13 cellular contexts compared by ENCODE assay signal in genomic region chr1:234907585-234908457, GRCh38.
DNase-seq lines count a peak whose midpoint lies in the region; ATAC-seq, FAIRE-seq and TF ChIP-seq lines count a peak whose summit lies in the region.
"Had no signal": no experiment of that assay in that cellular context is flagged by ENCODE, and none has a peak within 500 bp of the region (broad histone marks: within the 10 kb centered on the region; RNA-seq: fewer than 3 reads in every experiment).

No MANE protein-coding gene starts in this region.

- no peaks in the 10 kb centered on the region for H4K20me1 ChIP-seq in astrocyte (ENCODE audit: insufficient read depth, low read length)

- H3K36me3 ChIP-seq in astrocyte (ENCODE audit: insufficient read depth, low read length): no peaks in the 10 kb centered on the region
- H3K36me3 ChIP-seq in left ventricle myocardium inferior: no peaks in the 10 kb centered on the region
- no peaks in the 10 kb centered on the region for H3K36me3 ChIP-seq in tibial artery

- H3K9me3 ChIP-seq in astrocyte (ENCODE audit: insufficient read depth, low read depth, low read length) (no peaks in the 10 kb centered on the region), left ventricle myocardium inferior (replicated peaks) (no peaks in the 10 kb centered on the region), tibial artery (no peaks in the 10 kb centered on the region)

- DNase-seq in Daoy (ENCODE audit: low read depth) (peak; percentile 64), astrocyte (ENCODE audit: low read depth) (peak; percentile 72), left ventricle myocardium inferior (no peak), skeletal muscle cell (ENCODE audit: low read depth) (peak; percentile 63), tibial artery (no peak), T1000 (lab: John Stamatoyannopoulos, UW) (no peak)
- DNase-seq in stimulated activated CD4-positive, alpha-beta T cell treated with anti-CD3 and anti-CD28 coated beads, Interleukin-4, amount 100 ng/mL, for 1 hour: no peak
- DNase-seq: activated CD8-positive, alpha-beta memory T cell treated with anti-CD3 and anti-CD28 coated beads, Interleukin-2, amount 10 ng/mL, durations not matched to agents 7 days and 5 days; NCI-H1930; SHP77 had no signal

- no peaks in the 10 kb centered on the region for H3K9me3 Mint-ChIP-seq in astrocyte (ENCODE audit: unreplicated experiment)

- TF ChIP-seq CTCF in astrocyte (IDR thresholded peaks at IDR 0.05; ENCODE audit: insufficient read depth, low read depth, low read length) (no peak), left ventricle myocardium inferior (IDR thresholded peaks at IDR 0.05; ENCODE audit: borderline replicate concordance) (no peak), tibial artery (IDR thresholded peaks at IDR 0.05) (no peak)

- H3K9ac ChIP-seq in astrocyte (ENCODE audit: low read length): no peak overlapping the region

- no peak overlapping the region for H3K27ac ChIP-seq in astrocyte (ENCODE audit: low read depth, low read length)
- peak overlapping the region; percentile 81 for H3K27ac ChIP-seq in left ventricle myocardium inferior (replicated peaks)
- peak overlapping the region in 1 of 2 donors; percentile 26 for H3K27ac ChIP-seq in tibial artery
- H3K27ac ChIP-seq: dorsolateral prefrontal cortex had no signal

- peaks cover 3% of the 10 kb centered on the region for H3K4me1 Mint-ChIP-seq in astrocyte (ENCODE audit: low read depth, unreplicated experiment)

- no peak for FAIRE-seq in astrocyte (lab: Jason Lieb, UNC)

- H3K4me1 ChIP-seq in astrocyte (ENCODE audit: insufficient read depth, low read length) (peaks cover 3% of the 10 kb centered on the region), left ventricle myocardium inferior (peaks cover 40% of the 10 kb centered on the region), tibial artery (peaks cover 0 to 18% (median 12%) of the 10 kb centered on the region in 4 donors)

- no peaks in the 10 kb centered on the region for H3K27me3 Mint-ChIP-seq in astrocyte (ENCODE audit: low read depth, unreplicated experiment)
- H3K27me3 Mint-ChIP-seq: activated CD8-positive, alpha-beta memory T cell treated with anti-CD3 and anti-CD28 coated beads, Interleukin-2, amount 10 ng/mL, durations not matched to agents 7 days and 5 days had no signal

- H3K4me3 ChIP-seq in astrocyte (ENCODE audit: insufficient read depth, low read depth, low read length) (no peak overlapping the region), left ventricle myocardium inferior (no peak overlapping the region), skeletal muscle cell (ENCODE audit: low read depth, low read length) (no peak overlapping the region), tibial artery (no peak overlapping the region)
- H3K4me3 ChIP-seq: dorsolateral prefrontal cortex had no signal

- H3K27me3 ChIP-seq in astrocyte (ENCODE audit: insufficient read depth, low read length): no peaks in the 10 kb centered on the region
- H3K27me3 ChIP-seq in left ventricle myocardium inferior (ENCODE audit: low read depth): no peaks in the 10 kb centered on the region
- H3K27me3 ChIP-seq in tibial artery: no peaks in the 10 kb centered on the region
- H3K27me3 ChIP-seq: dorsolateral prefrontal cortex had no signal

- no peak for ATAC-seq in GM19023 (IDR thresholded peaks at IDR 0.05; ENCODE audit: unreplicated experiment)
- ATAC-seq: activated CD8-positive, alpha-beta memory T cell treated with anti-CD3 and anti-CD28 coated beads, Interleukin-2, amount 10 ng/mL, durations not matched to agents 7 days and 5 days; HCT116 had no signal

- intact Hi-C loops in left ventricle myocardium inferior (cut with micrococcal nuclease): no loop called here
- intact Hi-C loops in tibial artery (cut with DNase I; ENCODE audit: low total_unique reads): no loop called here

- no peaks in the 10 kb centered on the region for H3K79me2 ChIP-seq in astrocyte (ENCODE audit: insufficient read depth, low read length)

- H2AFZ ChIP-seq in astrocyte (ENCODE audit: low read depth, low read length): no peak overlapping the region

- no peak overlapping the region for H3K27ac Mint-ChIP-seq in astrocyte (ENCODE audit: unreplicated experiment)
- H3K27ac Mint-ChIP-seq: activated CD8-positive, alpha-beta memory T cell treated with anti-CD3 and anti-CD28 coated beads, Interleukin-2, amount 10 ng/mL, durations not matched to agents 7 days and 5 days had no signal

- H3K36me3 Mint-ChIP-seq in astrocyte (ENCODE audit: low read depth, unreplicated experiment): no peaks in the 10 kb centered on the region
- H3K36me3 Mint-ChIP-seq: activated CD8-positive, alpha-beta memory T cell treated with anti-CD3 and anti-CD28 coated beads, Interleukin-2, amount 10 ng/mL, durations not matched to agents 7 days and 5 days had no signal

- no peak overlapping the region for H3K4me2 ChIP-seq in astrocyte (ENCODE audit: low read length)

- H3K4me3 Mint-ChIP-seq in astrocyte (ENCODE audit: unreplicated experiment): no peak overlapping the region
- H3K4me3 Mint-ChIP-seq: activated CD8-positive, alpha-beta memory T cell treated with anti-CD3 and anti-CD28 coated beads, Interleukin-2, amount 10 ng/mL, durations not matched to agents 7 days and 5 days had no signal

Comparison
In these comparisons a context has a peak if more than half of its experiments do, and no peak if none do; other contexts are left out.
1. DNase-seq: peak in Daoy (single experiment), astrocyte (single experiment) and skeletal muscle cell (single experiment); none in left ventricle myocardium inferior (single experiment), tibial artery (0 of 2), T1000 (single experiment) and stimulated activated CD4-positive, alpha-beta T cell treated with anti-CD3 and anti-CD28 coated beads, Interleukin-4, amount 100 ng/mL, for 1 hour (single experiment).